ENCODE assay signal across 8 cellular contexts in genomic region chr20:16701296-16701695, GRCh38. TPM values are rescaled to one million over a fixed set of nuclear protein-coding genes. Genes with fewer than 3 reads are reported as not detected.
DNase-seq lines count a peak whose midpoint lies in the region; FAIRE-seq and TF ChIP-seq lines count a peak whose summit lies in the region.

No MANE protein-coding gene starts in this region.

- intact Hi-C loops in kidney (cut with DNase I), result no loop called here

- CTCF ChIA-PET in HEK293T (lab: Yijun Ruan, JAX), result no interaction called here

- no peaks in the 10 kb centered on the region for H3K9me3 ChIP-seq in kidney (ENCODE audit: control insufficient read depth in 1 of 2, low read length in 2 of 2)

- H3K9ac ChIP-seq in kidney (ENCODE audit: low read length in 2 of 2), result no peak overlapping the region

- FAIRE-seq in kidney (lab: Jason Lieb, UNC), result no peak

- no peak overlapping the region for H3K27ac ChIP-seq in kidney (ENCODE audit: low read depth in 2 of 2, low read length in 2 of 2)

- peak; percentile 29 for DNase-seq in NCI-H748 (lab: John Stamatoyannopoulos, UW; ENCODE audit: unreplicated experiment)
- DNase-seq in NCI-H748 treated with DMSO at 0.1 percent for 48 hours (lab: John Stamatoyannopoulos, UW), result no peak
- peak; percentile 18 for DNase-seq in HEK293T (ENCODE audit: extremely low spot score)
- DNase-seq in T follicular helper cell (ENCODE audit: low read depth), result peak; percentile 5
- DNase-seq in kidney, result no peak
- no peak for DNase-seq in NCI-H1105 treated with DMSO at 0.1 percent for 48 hours (lab: John Stamatoyannopoulos, UW)
- DNase-seq in anterior cingulate cortex (lab: John Stamatoyannopoulos, UW), result no peak
- no peak for DNase-seq in ecto neural progenitor cell (ENCODE audit: low spot score)

- no peak overlapping the region for H3K4me3 ChIP-seq in kidney (ENCODE audit: low read length in 2 of 2)

- H3K4me1 ChIP-seq in kidney (ENCODE audit: control insufficient read depth in 1 of 2, insufficient read depth in 1 of 2, low read depth in 1 of 2, low read length in 2 of 2), result no peaks in the 10 kb centered on the region

- peak; percentile 44 for TF ChIP-seq CTCF in kidney (IDR thresholded peaks at IDR 0.05; ENCODE audit: borderline replicate concordance, extremely low read depth, insufficient read depth)

- POLR2A ChIA-PET in HEK293T (lab: Yijun Ruan, JAX), result no interaction called here

- no peaks in the 10 kb centered on the region for H3K36me3 ChIP-seq in kidney (ENCODE audit: control insufficient read depth in 1 of 2, insufficient read depth in 2 of 2, low read length in 2 of 2)

TF ChIP-seq in HEK293T, 16 proteins besides CTCF, POLR2A, EP300 and RAD21:
- TF ChIP-seq TARDBP (IDR thresholded peaks at IDR 0.05), result no peak
- no peak for TF ChIP-seq LEF1 (IDR thresholded peaks at IDR 0.05; ENCODE audit: borderline replicate concordance)
- TF ChIP-seq FOXM1 (IDR thresholded peaks at IDR 0.05; ENCODE audit: borderline replicate concordance), result no peak
- TF ChIP-seq ZNF384 (IDR thresholded peaks at IDR 0.05), result no peak
- no peak for TF ChIP-seq L3MBTL2 (conservative IDR thresholded peaks at IDR 0.05)
- no peak for TF ChIP-seq NFRKB (IDR thresholded peaks at IDR 0.05)

RNA-seq across cellular contexts. Expression of gene SNRPB2, which starts 28.5 kb away (rescaled TPM):
- total RNA-seq in kidney, result 43.6 TPM
- polyA plus RNA-seq in kidney (ENCODE audit: insufficient read depth, low read depth, low replicate concordance), result 77.8 TPM

RNA-seq across cellular contexts. Expression of gene OTOR, which starts 46.9 kb away (rescaled TPM):
- total RNA-seq in kidney, result not detected
- polyA plus RNA-seq in kidney (ENCODE audit: insufficient read depth, low read depth, low replicate concordance), result not detected

Comparison
In these comparisons a context has a peak if more than half of its experiments do, and no peak if none do; other contexts are left out.
1. DNase-seq: peak in NCI-H748 (single experiment), HEK293T (single experiment) and T follicular helper cell (single experiment); none in NCI-H748 treated with DMSO at 0.1 percent for 48 hours (single experiment), kidney (single experiment), NCI-H1105 treated with DMSO at 0.1 percent for 48 hours (single experiment), anterior cingulate cortex (0 of 58) and ecto neural progenitor cell (single experiment).